Comparison of ENCODE assay signal across 20 cellular contexts in genomic region chr12:31306871-31307270, GRCh38.
"Had no signal": no experiment of that assay in that cellular context is flagged by ENCODE, and none has a peak within 500 bp of the region (broad histone marks: within the 10 kb centered on the region; RNA-seq: fewer than 3 reads in every experiment).

No MANE protein-coding gene starts in this region.

- ATAC-seq: gastrocnemius medialis, heart left ventricle, left lung, sciatic nerve, T-helper 17 cell had no signal

- H3K4me1 Mint-ChIP-seq: brain had no signal

- H3K27ac Mint-ChIP-seq: activated naive CD8-positive, alpha-beta T cell; brain; nephron progenitor cell; T-helper 17 cell had no signal

- H3K27me3 Mint-ChIP-seq: activated naive CD8-positive, alpha-beta T cell; brain; T-helper 17 cell had no signal

- H3K4me3 Mint-ChIP-seq: activated naive CD8-positive, alpha-beta T cell; brain; nephron progenitor cell; T-helper 17 cell had no signal

- DNase-seq: activated CD4-positive, alpha-beta T cell treated with anti-CD3 and anti-CD28 coated beads, Interleukin-2, amount 50 U/mL, for 4 hours; caudate nucleus; dorsolateral prefrontal cortex; gastrocnemius medialis; heart left ventricle; kidney; left lung; midbrain; nephron progenitor cell; nucleus accumbens; stimulated activated CD4-positive, alpha-beta T cell treated with anti-CD3 and anti-CD28 coated beads, Interleukin-4, amount 100 ng/mL, for 1 hour; stimulated activated naive CD4-positive, alpha-beta T cell treated with Interleukin-2 at 50 U/mL for 16 hours; substantia nigra; T-helper 17 cell; tibial artery; uterus; WERI-Rb-1 had no signal
